1 cellular context compared by ENCODE assay signal in the genomic region with DNA sequence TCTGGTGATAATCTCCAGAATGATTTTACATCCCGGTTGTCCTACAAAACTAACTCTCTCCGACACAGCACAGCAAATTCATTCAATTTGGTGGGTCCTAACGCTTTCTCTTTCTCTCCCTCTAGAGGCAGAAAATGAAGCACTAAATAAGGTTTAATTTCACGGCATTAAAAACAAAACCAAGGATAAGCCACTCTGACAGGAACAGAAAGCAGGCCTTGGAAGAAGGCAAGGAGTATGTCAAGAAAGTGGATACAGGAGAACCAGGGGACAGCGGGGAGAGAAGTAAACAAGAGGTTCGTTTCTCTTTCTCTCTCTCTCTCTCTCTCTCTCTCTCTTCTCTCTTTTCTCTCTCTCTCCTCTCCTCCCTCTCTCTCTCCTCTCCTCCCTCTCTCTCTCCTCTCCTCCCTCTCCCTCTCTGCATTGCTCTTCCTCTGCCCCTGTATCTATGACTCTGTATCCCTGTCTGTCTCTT.
TF ChIP-seq lines count a peak whose summit lies in the region.

No MANE protein-coding gene starts in this region.

TF ChIP-seq in SK-N-SH treated with all-trans-retinoic acid at 6 μM for 48 hours, 23 proteins besides CTCF, POLR2A, EP300 and RAD21 (continued from another document):
- TF ChIP-seq, protein P1, sequence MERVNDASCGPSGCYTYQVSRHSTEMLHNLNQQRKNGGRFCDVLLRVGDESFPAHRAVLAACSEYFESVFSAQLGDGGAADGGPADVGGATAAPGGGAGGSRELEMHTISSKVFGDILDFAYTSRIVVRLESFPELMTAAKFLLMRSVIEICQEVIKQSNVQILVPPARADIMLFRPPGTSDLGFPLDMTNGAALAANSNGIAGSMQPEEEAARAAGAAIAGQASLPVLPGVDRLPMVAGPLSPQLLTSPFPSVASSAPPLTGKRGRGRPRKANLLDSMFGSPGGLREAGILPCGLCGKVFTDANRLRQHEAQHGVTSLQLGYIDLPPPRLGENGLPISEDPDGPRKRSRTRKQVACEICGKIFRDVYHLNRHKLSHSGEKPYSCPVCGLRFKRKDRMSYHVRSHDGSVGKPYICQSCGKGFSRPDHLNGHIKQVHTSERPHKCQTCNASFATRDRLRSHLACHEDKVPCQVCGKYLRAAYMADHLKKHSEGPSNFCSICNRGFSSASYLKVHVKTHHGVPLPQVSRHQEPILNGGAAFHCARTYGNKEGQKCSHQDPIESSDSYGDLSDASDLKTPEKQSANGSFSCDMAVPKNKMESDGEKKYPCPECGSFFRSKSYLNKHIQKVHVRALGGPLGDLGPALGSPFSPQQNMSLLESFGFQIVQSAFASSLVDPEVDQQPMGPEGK (CRISPR knock-in tag; IDR thresholded peaks at IDR 0.05; ENCODE audit: borderline replicate concordance), result no peak
- TF ChIP-seq TOX (CRISPR knock-in tag; IDR thresholded peaks at IDR 0.05; ENCODE audit: borderline replicate concordance) (no peak), ZNF565 (CRISPR knock-in tag; conservative IDR thresholded peaks at IDR 0.05; ENCODE audit: low read depth) (no peak), OSR1 (CRISPR knock-in tag; IDR thresholded peaks at IDR 0.05) (no peak)
